26 cellular contexts compared by ENCODE assay signal in the genomic region with DNA sequence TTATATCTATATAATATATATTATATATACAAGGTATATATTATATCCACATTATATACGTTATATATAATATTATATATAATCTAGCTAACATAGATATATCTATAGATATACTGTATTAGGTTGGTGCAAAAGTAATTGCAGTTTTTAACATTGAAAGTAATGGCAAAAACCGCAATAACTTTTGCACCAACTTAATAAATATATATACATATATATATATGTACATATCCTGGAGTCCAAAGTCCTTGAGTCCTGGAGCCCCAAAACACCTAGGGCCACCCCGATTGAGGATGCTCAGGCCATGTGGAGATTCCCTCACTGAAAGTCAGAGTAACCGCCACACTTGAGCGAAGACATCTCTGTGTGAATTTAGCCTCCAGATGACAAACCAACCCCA.
DNase-seq lines count a peak whose midpoint lies in the region; ATAC-seq, FAIRE-seq and TF ChIP-seq lines count a peak whose summit lies in the region.
"Had no signal": no experiment of that assay in that cellular context is flagged by ENCODE, and none has a peak within 500 bp of the region (broad histone marks: within the 10 kb centered on the region; RNA-seq: fewer than 3 reads in every experiment).

No MANE protein-coding gene starts in this region.

- POLR2A ChIA-PET in HepG2 (lab: Yijun Ruan, JAX): no interaction called here
- POLR2A ChIA-PET in WTC11 (lab: Charles Lee): no interaction called here

- no peaks in the 10 kb centered on the region; the same call in 1 of the 2 replicates for H3K36me3 Mint-ChIP-seq in WTC11
- peaks cover 0 to 1% of the 10 kb centered on the region in 2 donors for H3K36me3 Mint-ChIP-seq in stimulated activated naive B cell treated with anti-CD40 and anti-IgM and Interleukin-4, amounts not matched to agents 10 μg/mL and 1 μg/mL and 100 μg/mL, for 72 hours
- H3K36me3 Mint-ChIP-seq: CD14-positive monocyte; CD4-positive, alpha-beta memory T cell; CD4-positive, CD25-positive, alpha-beta regulatory T cell had no signal

- peaks cover 15% of the 10 kb centered on the region for H3K9me3 Mint-ChIP-seq in WTC11
- peaks cover 9 to 13% of the 10 kb centered on the region in 2 donors for H3K9me3 Mint-ChIP-seq in stimulated activated naive B cell treated with anti-CD40 and anti-IgM and Interleukin-4, amounts not matched to agents 10 μg/mL and 1 μg/mL and 100 μg/mL, for 72 hours

- TF ChIP-seq CTCF in HepG2 (CRISPR knock-in tag; IDR thresholded peaks at IDR 0.05) (no peak), right lobe of liver (IDR thresholded peaks at IDR 0.05) (no peak), WTC11 (IDR thresholded peaks at IDR 0.05) (no peak)

- DNase-seq in HepG2 (ENCODE audit: low spot score) (no peak), right lobe of liver (no peak), OCI-M1 (lab: John Stamatoyannopoulos, UW) (peak; percentile 13), WTC11 (ENCODE audit: low spot score) (no peak)
- no peak for DNase-seq in stimulated activated naive B cell treated with anti-CD40 and anti-IgM and Interleukin-4, amounts not matched to agents 10 μg/mL and 1 μg/mL and 100 μg/mL, for 72 hours
- DNase-seq: 8988T; ACHN; BE2C; C1 segment of cervical spinal cord; CD4-positive, alpha-beta memory T cell; CD4-positive, CD25-positive, alpha-beta regulatory T cell; CD8-positive, alpha-beta memory T cell; DMS 273 treated with DMSO at 0.1 percent for 48 hours; DMS153; DMS53; DMS79; DND-41; EL; GDM1 had no signal

- H2AFZ ChIP-seq in HepG2 (ENCODE audit: low read length): no peak overlapping the region

- WGBS in HepG2 (ENCODE audit: low lambda C conversion rate): 51% methylated on average over 5 of the region's 5 CpGs
- 79% methylated on average over 5 of the region's 5 CpGs for WGBS in right lobe of liver (ENCODE audit: insufficient coverage, low coverage, low lambda C conversion rate, missing lambda C conversion rate)

- in situ Hi-C loops in HepG2 (cut with HindIII; ENCODE audit: extremely low pct_ligation_motif_present, low pct_unique_long_range_greater_than_20kb): no loop called here

- no peaks in the 10 kb centered on the region for H3K79me2 ChIP-seq in HepG2 (ENCODE audit: insufficient read depth, low read length)

- no peak overlapping the region for H3K4me3 ChIP-seq in HepG2 (replicated peaks in 1 of 3; ENCODE audit: insufficient read depth in 1 of 3, low read depth in 2 of 3, low read length in 3 of 3)
- H3K4me3 ChIP-seq in right lobe of liver: no peak overlapping the region
- H3K4me3 ChIP-seq: BLaER1, GM12878 had no signal

- H3K27me3 ChIP-seq in HepG2 (ENCODE audit: control insufficient read depth in 1 of 2, insufficient read depth in 2 of 2, low read length in 2 of 2) (no peaks in the 10 kb centered on the region), right lobe of liver (no peaks in the 10 kb centered on the region)
- H3K27me3 ChIP-seq: BE2C, BLaER1 had no signal

- CTCF ChIA-PET in HepG2 (lab: Yijun Ruan, JAX; ENCODE audit: low intra/inter-chr PET ratio, low total read pairs) (no interaction called here), WTC11 (lab: Charles Lee) (no interaction called here)

- no peak overlapping the region for H3K4me2 ChIP-seq in HepG2 (ENCODE audit: low read depth, low read length)
- H3K4me2 ChIP-seq: BLaER1 had no signal

- H3K27me3 Mint-ChIP-seq in WTC11 (ENCODE audit: low read depth): peaks cover 4% of the 10 kb centered on the region
- no peaks in the 10 kb centered on the region for H3K27me3 Mint-ChIP-seq in stimulated activated naive B cell treated with anti-CD40 and anti-IgM and Interleukin-4, amounts not matched to agents 10 μg/mL and 1 μg/mL and 100 μg/mL, for 72 hours
- H3K27me3 Mint-ChIP-seq: CD4-positive, alpha-beta memory T cell; CD4-positive, CD25-positive, alpha-beta regulatory T cell; CD8-positive, alpha-beta memory T cell had no signal

- no peak overlapping the region for H3K9ac ChIP-seq in HepG2 (ENCODE audit: insufficient read depth, low read depth, low read length)
- H3K9ac ChIP-seq: BLaER1 had no signal

- H3K4me3 Mint-ChIP-seq in WTC11: no peak overlapping the region
- H3K4me3 Mint-ChIP-seq in stimulated activated naive B cell treated with anti-CD40 and anti-IgM and Interleukin-4, amounts not matched to agents 10 μg/mL and 1 μg/mL and 100 μg/mL, for 72 hours: no peak overlapping the region
- H3K4me3 Mint-ChIP-seq: CD14-positive monocyte; CD4-positive, alpha-beta memory T cell; CD8-positive, alpha-beta memory T cell had no signal

- H3K36me3 ChIP-seq in HepG2 (replicated peaks in 1 of 2; ENCODE audit: control insufficient read depth in 1 of 2, insufficient read depth in 2 of 2, low read length in 2 of 2) (no peaks in the 10 kb centered on the region), right lobe of liver (no peaks in the 10 kb centered on the region)
- H3K36me3 ChIP-seq: BE2C, BLaER1 had no signal

- no peak overlapping the region for H3K27ac Mint-ChIP-seq in WTC11
- no peak overlapping the region for H3K27ac Mint-ChIP-seq in stimulated activated naive B cell treated with anti-CD40 and anti-IgM and Interleukin-4, amounts not matched to agents 10 μg/mL and 1 μg/mL and 100 μg/mL, for 72 hours
- H3K27ac Mint-ChIP-seq: CD14-positive monocyte; CD4-positive, alpha-beta memory T cell; CD4-positive, CD25-positive, alpha-beta regulatory T cell; CD8-positive, alpha-beta memory T cell had no signal

- TF ChIP-seq POLR2A in HepG2 (IDR thresholded peaks at IDR 0.05; ENCODE audit: insufficient read depth in 1 of 2, low read depth in 2 of 2, low read length in 2 of 2): no peak
- TF ChIP-seq POLR2A in right lobe of liver (IDR thresholded peaks at IDR 0.05): no peak

- H3K9me3 ChIP-seq in HepG2 (ENCODE audit: low read length) (peaks cover 18% of the 10 kb centered on the region), right lobe of liver (no peaks in the 10 kb centered on the region)
- H3K9me3 ChIP-seq: BE2C had no signal

- intact Hi-C loops in HepG2 (cut with micrococcal nuclease; ENCODE audit: unreplicated experiment) (no loop called here), right lobe of liver (cut with DNase I) (no loop called here)

- BruUV-seq in HepG2 (replicated peaks; lab: Mats Ljungman, UMichigan): no TSS peak

- H4K20me1 ChIP-seq in HepG2 (ENCODE audit: insufficient read depth, low read length): no peaks in the 10 kb centered on the region
- H4K20me1 ChIP-seq: BLaER1 had no signal

- no peak for TF ChIP-seq RAD21 in HepG2 (CRISPR knock-in tag; IDR thresholded peaks at IDR 0.05)

- H3K27ac ChIP-seq in HepG2 (ENCODE audit: extremely low read length, insufficient read depth, low read length): no peak overlapping the region
- H3K27ac ChIP-seq in right lobe of liver: no peak overlapping the region
- H3K27ac ChIP-seq: BLaER1 had no signal

- ATAC-seq in HepG2 (no peak), right lobe of liver (no peak), WTC11 (no peak), GM21390 (IDR thresholded peaks at IDR 0.05; ENCODE audit: unreplicated experiment) (no peak), GM21529 (IDR thresholded peaks at IDR 0.05; ENCODE audit: unreplicated experiment) (no peak)
- ATAC-seq in stimulated activated naive B cell treated with anti-CD40 and anti-IgM and Interleukin-4, amounts not matched to agents 10 μg/mL and 1 μg/mL and 100 μg/mL, for 72 hours (replicated peaks): no peak
- ATAC-seq: GM12878 had no signal

- no peaks in the 10 kb centered on the region for H3K4me1 Mint-ChIP-seq in WTC11
- peaks cover 17 to 21% of the 10 kb centered on the region in 2 donors for H3K4me1 Mint-ChIP-seq in stimulated activated naive B cell treated with anti-CD40 and anti-IgM and Interleukin-4, amounts not matched to agents 10 μg/mL and 1 μg/mL and 100 μg/mL, for 72 hours
- H3K4me1 Mint-ChIP-seq: CD4-positive, alpha-beta memory T cell; CD4-positive, CD25-positive, alpha-beta regulatory T cell; CD8-positive, alpha-beta memory T cell had no signal

- TF ChIP-seq EP300 in HepG2 (IDR thresholded peaks at IDR 0.05; ENCODE audit: low read depth in 2 of 2, low read length in 2 of 2) (no peak), HepG2 (CRISPR knock-in tag; IDR thresholded peaks at IDR 0.05; ENCODE audit: borderline replicate concordance) (no peak)

- no peak for FAIRE-seq in HepG2 (lab: Jason Lieb, UNC)
- FAIRE-seq: GM12878, GM12892, GM18507 had no signal

- no peaks in the 10 kb centered on the region for H3K4me1 ChIP-seq in HepG2 (ENCODE audit: insufficient read depth, low read length)
- H3K4me1 ChIP-seq in right lobe of liver: no peaks in the 10 kb centered on the region
- H3K4me1 ChIP-seq: BE2C had no signal

TF ChIP-seq in HepG2, 621 proteins besides CTCF, POLR2A, EP300 and RAD21 (continues in another document):
- TF ChIP-seq ZBTB3 (CRISPR knock-in tag; IDR thresholded peaks at IDR 0.05; ENCODE audit: borderline replicate concordance, low read depth): no peak

TF ChIP-seq in WTC11, 78 proteins besides CTCF, POLR2A, EP300 and RAD21:
- TF ChIP-seq ZBTB21 (CRISPR knock-in tag; IDR thresholded peaks at IDR 0.05; ENCODE audit: borderline replicate concordance) (no peak), HMGA2 (CRISPR knock-in tag; IDR thresholded peaks at IDR 0.05) (peak; percentile 11; the same call in 1 of the 2 replicates)
